In genomic region chr2:86562891-86563649, GRCh38 we compare ENCODE assay signal across 8 cellular contexts. TPM values are rescaled to one million over a fixed set of nuclear protein-coding genes. Genes with fewer than 3 reads are reported as not detected.
DNase-seq lines count a peak whose midpoint lies in the region; ATAC-seq and TF ChIP-seq lines count a peak whose summit lies in the region.

TSS of gene CHMP3 (minus strand) at chr2:86563443. CDS start at chr2:86563348, 95 bp downstream.

- H3K9ac ChIP-seq in muscle layer of colon (ENCODE audit: low read length), result peak within 1 kb of the TSS; percentile 76

- intact Hi-C loops in Panc1 (cut with micrococcal nuclease; ENCODE audit: unreplicated experiment), result no loop called here

- H3K4me3 ChIP-seq in Panc1 (ENCODE audit: low read depth in 2 of 2, low read length in 2 of 2), result peak within 1 kb of the TSS; percentile 90 to 94
- peak within 1 kb of the TSS; percentile 85 to 89 for H3K4me3 ChIP-seq in esophagus (ENCODE audit: low read depth in 1 of 2, low read length in 2 of 2)
- peak within 1 kb of the TSS; percentile 82 to 90 for H3K4me3 ChIP-seq in muscle layer of colon (ENCODE audit: low read depth in 1 of 2, low read length in 2 of 2)

- WGBS in esophagus, 2 donors, result 0% methylated on average over 59 to 60 of the region's 60 CpGs

- H3K4me1 ChIP-seq in Panc1 (ENCODE audit: control insufficient read depth, insufficient read depth, low read length) (peaks cover 12% of the 10 kb centered on the region), esophagus (ENCODE audit: control insufficient read depth in 2 of 2, insufficient read depth in 2 of 2, low read length in 1 of 2) (peaks cover 0 to 8% of the 10 kb centered on the region in 2 donors), muscle layer of colon (ENCODE audit: insufficient read depth, low read length) (peaks cover 24% of the 10 kb centered on the region)

- CTCF ChIA-PET in Panc1 (lab: Charles Lee), result no interaction called here

- ATAC-seq in GM21723 (IDR thresholded peaks at IDR 0.05; ENCODE audit: unreplicated experiment) (peak; percentile 86), Panc1 (peak; percentile 97)
- ATAC-seq in activated T-cell treated with anti-CD3 and anti-CD28 coated beads, Interleukin-2, amount 50 U/mL, for 4 hours, result peak; percentile 92 to 94

- BruUV-seq in Panc1 (replicated peaks; lab: Mats Ljungman, UMichigan), result TSS peak; percentile 75

- POLR2A ChIA-PET in Panc1 (lab: Charles Lee), result no interaction called here

- H3K9me3 ChIP-seq in Panc1 (ENCODE audit: control insufficient read depth, insufficient read depth, low read depth, low read length), result peaks cover 11% of the 10 kb centered on the region; the same call in 1 of the 2 replicates
- H3K9me3 ChIP-seq in esophagus (ENCODE audit: control insufficient read depth in 2 of 2, insufficient read depth in 1 of 2, low read depth in 1 of 2, low read length in 1 of 2), result no peaks in the 10 kb centered on the region
- no peaks in the 10 kb centered on the region for H3K9me3 ChIP-seq in muscle layer of colon (ENCODE audit: low read length)

- H3K36me3 ChIP-seq in Panc1 (ENCODE audit: control insufficient read depth, insufficient read depth, low read length), result 0 out of 2 replicates have a peak, but pooled peaks cover 2% of the 10 kb centered on the region
- H3K36me3 ChIP-seq in esophagus (ENCODE audit: control insufficient read depth in 2 of 2, insufficient read depth in 2 of 2, low read length in 1 of 2), result no peaks in the 10 kb centered on the region
- no peaks in the 10 kb centered on the region for H3K36me3 ChIP-seq in muscle layer of colon (ENCODE audit: insufficient read depth, low read length)

- no peaks in the 10 kb centered on the region for H3K27me3 Mint-ChIP-seq in activated T-cell treated with anti-CD3 and anti-CD28 coated beads, Interleukin-2, amount 50 U/mL, for 4 hours (ENCODE audit: low read depth)

- H3K27ac ChIP-seq in Panc1 (ENCODE audit: low read length) (peak within 1 kb of the TSS; percentile 99), esophagus (ENCODE audit: low read depth in 2 of 2, low read length in 1 of 2) (peak within 1 kb of the TSS; percentile 99 to 100), muscle layer of colon (ENCODE audit: low read depth, low read length) (peak within 1 kb of the TSS; percentile 94)

- no peak for TF ChIP-seq CTCF in Panc1 (IDR thresholded peaks at IDR 0.05)

- DNase-seq in DMS53 (lab: John Stamatoyannopoulos, UW) (peak; percentile 99), KG1 (lab: John Stamatoyannopoulos, UW) (peak; percentile 97), Panc1 (ENCODE audit: low read depth, low spot score) (peak; percentile 88)
- DNase-seq in activated T-cell treated with anti-CD3 and anti-CD28 coated beads, Interleukin-2, amount 50 U/mL, for 4 hours, result peak; percentile 95
- DNase-seq in stimulated activated CD8-positive, alpha-beta memory T cell treated with anti-CD3 and anti-CD28 coated beads, Interleukin-7, amount 100 ng/mL, for 24 hours (ENCODE audit: low read depth), result peak; percentile 86

- H3K4me1 Mint-ChIP-seq in activated T-cell treated with anti-CD3 and anti-CD28 coated beads, Interleukin-2, amount 50 U/mL, for 4 hours (ENCODE audit: low read depth), result peaks cover 42% of the 10 kb centered on the region

- H3K4me3 Mint-ChIP-seq in activated T-cell treated with anti-CD3 and anti-CD28 coated beads, Interleukin-2, amount 50 U/mL, for 4 hours, result peak within 1 kb of the TSS; percentile 97

- H3K27me3 ChIP-seq in Panc1 (ENCODE audit: control insufficient read depth, insufficient read depth, low read length) (no peaks in the 10 kb centered on the region), esophagus (ENCODE audit: control insufficient read depth in 1 of 2, insufficient read depth in 2 of 2, low read length in 2 of 2) (no peaks in the 10 kb centered on the region), muscle layer of colon (ENCODE audit: control insufficient read depth in 1 of 2, insufficient read depth in 2 of 2, low read length in 2 of 2) (no peaks in the 10 kb centered on the region)

- H3K36me3 Mint-ChIP-seq in activated T-cell treated with anti-CD3 and anti-CD28 coated beads, Interleukin-2, amount 50 U/mL, for 4 hours (ENCODE audit: insufficient read depth), result peaks cover 8% of the 10 kb centered on the region

- no peaks in the 10 kb centered on the region for H3K9me3 Mint-ChIP-seq in activated T-cell treated with anti-CD3 and anti-CD28 coated beads, Interleukin-2, amount 50 U/mL, for 4 hours

- in situ Hi-C loops in Panc1 (cut with HindIII; ENCODE audit: low pct_unique_long_range_greater_than_20kb, low sequenced_read_pairs), result no loop called here

RNA-seq across cellular contexts. Expression of gene CHMP3, which starts in this region (rescaled TPM):
- total RNA-seq in Panc1 (2021; ENCODE audit: unreplicated experiment), result 129 TPM
- polyA plus RNA-seq in Panc1 (2012; ENCODE audit: insufficient read length), result 94.9 TPM
- total RNA-seq in activated T-cell treated with anti-CD3 and anti-CD28 coated beads, Interleukin-2, amount 50 U/mL, for 4 hours, result 10 to 100 TPM; 45.4 to 50.2 (median 48.3) TPM
- 100 to 1,000 TPM in 1 of 2 donors, 10 to 100 TPM in 1; 46.1 to 111 TPM for polyA plus RNA-seq in esophagus

Comparison
In these comparisons a context has a peak if more than half of its experiments do, and no peak if none do; other contexts are left out.
1. Peak in every context shown above with its lines: DNase-seq, ATAC-seq, H3K4me3 ChIP-seq and H3K27ac ChIP-seq.